19 cellular contexts compared by ENCODE assay signal in genomic region chr14:84493779-84494178, GRCh38.
DNase-seq lines count a peak whose midpoint lies in the region; ATAC-seq lines count a peak whose summit lies in the region.
"Had no signal": no experiment of that assay in that cellular context is flagged by ENCODE, and none has a peak within 500 bp of the region (broad histone marks: within the 10 kb centered on the region; RNA-seq: fewer than 3 reads in every experiment).

No MANE protein-coding gene starts in this region.

- H3K4me3 Mint-ChIP-seq in stimulated activated naive CD8-positive, alpha-beta T cell treated with anti-CD3 and anti-CD28 coated beads, Interleukin-15, amount 100 ng/mL, for 72 hours = no peak overlapping the region
- H3K4me3 Mint-ChIP-seq: naive thymus-derived CD4-positive, alpha-beta T cell; stimulated activated naive B cell treated with anti-CD40 and anti-IgM and Interleukin-4, amounts not matched to agents 10 μg/mL and 1 μg/mL and 100 μg/mL, for 72 hours had no signal

- H3K27me3 Mint-ChIP-seq in stimulated activated naive CD8-positive, alpha-beta T cell treated with anti-CD3 and anti-CD28 coated beads, Interleukin-15, amount 100 ng/mL, for 72 hours = no peaks in the 10 kb centered on the region
- H3K27me3 Mint-ChIP-seq: naive thymus-derived CD4-positive, alpha-beta T cell; stimulated activated naive B cell treated with anti-CD40 and anti-IgM and Interleukin-4, amounts not matched to agents 10 μg/mL and 1 μg/mL and 100 μg/mL, for 72 hours had no signal

- no peaks in the 10 kb centered on the region for H3K4me1 Mint-ChIP-seq in stimulated activated naive CD8-positive, alpha-beta T cell treated with anti-CD3 and anti-CD28 coated beads, Interleukin-15, amount 100 ng/mL, for 72 hours
- H3K4me1 Mint-ChIP-seq: naive thymus-derived CD4-positive, alpha-beta T cell; stimulated activated naive B cell treated with anti-CD40 and anti-IgM and Interleukin-4, amounts not matched to agents 10 μg/mL and 1 μg/mL and 100 μg/mL, for 72 hours had no signal

- H3K27ac Mint-ChIP-seq in stimulated activated naive CD8-positive, alpha-beta T cell treated with anti-CD3 and anti-CD28 coated beads, Interleukin-15, amount 100 ng/mL, for 72 hours = no peak overlapping the region
- H3K27ac Mint-ChIP-seq: naive thymus-derived CD4-positive, alpha-beta T cell; stimulated activated naive B cell treated with anti-CD40 and anti-IgM and Interleukin-4, amounts not matched to agents 10 μg/mL and 1 μg/mL and 100 μg/mL, for 72 hours had no signal

- no peak for ATAC-seq in stimulated activated naive CD8-positive, alpha-beta T cell treated with anti-CD3 and anti-CD28 coated beads, Interleukin-15, amount 100 ng/mL, for 72 hours
- ATAC-seq: naive thymus-derived CD4-positive, alpha-beta T cell; stimulated activated naive B cell treated with anti-CD40 and anti-IgM and Interleukin-4, amounts not matched to agents 10 μg/mL and 1 μg/mL and 100 μg/mL, for 72 hours had no signal

- peaks cover 16 to 17% of the 10 kb centered on the region in 2 donors for H3K9me3 Mint-ChIP-seq in stimulated activated naive CD8-positive, alpha-beta T cell treated with anti-CD3 and anti-CD28 coated beads, Interleukin-15, amount 100 ng/mL, for 72 hours

- DNase-seq in ELF-1 (ENCODE audit: low read depth, low spot score) (peak; percentile 13), M059J (ENCODE audit: low read depth) (peak; percentile 3), astrocyte of the hippocampus (ENCODE audit: low read depth, low spot score) (peak; percentile 30), iris pigment epithelial cell (ENCODE audit: low read depth) (peak; percentile 23), RPMI8226 (no peak), SIG-M5 (lab: John Stamatoyannopoulos, UW) (no peak), COR-L47 (lab: John Stamatoyannopoulos, UW) (no peak)
- no peak for DNase-seq in stimulated activated naive CD8-positive, alpha-beta T cell treated with anti-CD3 and anti-CD28 coated beads, Interleukin-15, amount 100 ng/mL, for 72 hours
- DNase-seq: activated CD8-positive, alpha-beta memory T cell treated with anti-CD3 and anti-CD28 coated beads, Interleukin-2, amount 50 U/mL, for 48 hours; activated effector memory CD4-positive, alpha-beta T cell treated with anti-CD3 and anti-CD28 coated beads, Interleukin-2, amount 50 U/mL, for 16 hours; hippocampal formation; Kasumi-1; kidney; naive thymus-derived CD4-positive, alpha-beta T cell; NCI-H1417; NCI-H2171; posterior cingulate gyrus; stimulated activated naive B cell treated with anti-CD40 and anti-IgM and Interleukin-4, amounts not matched to agents 10 μg/mL and 1 μg/mL and 100 μg/mL, for 72 hours; thyroid gland had no signal

Comparison
In these comparisons a context has a peak if more than half of its experiments do, and no peak if none do; other contexts are left out.
1. DNase-seq: peak in ELF-1 (single experiment), M059J (single experiment), astrocyte of the hippocampus (single experiment) and iris pigment epithelial cell (single experiment); none in stimulated activated naive CD8-positive, alpha-beta T cell treated with anti-CD3 and anti-CD28 coated beads, Interleukin-15, amount 100 ng/mL, for 72 hours (0 of 2), RPMI8226 (single experiment), SIG-M5 (single experiment) and COR-L47 (single experiment).